ENCODE assay signal across 11 cellular contexts in genomic region chr4:117868201-117868600, GRCh38.
"Had no signal": no experiment of that assay in that cellular context is flagged by ENCODE, and none has a peak within 500 bp of the region (broad histone marks: within the 10 kb centered on the region; RNA-seq: fewer than 3 reads in every experiment).

No MANE protein-coding gene starts in this region.

- H2AFZ ChIP-seq: GM23248, GM23338 had no signal

- H3K4me1 ChIP-seq: HAP-1 had no signal

- H3K4me2 ChIP-seq: GM23338 had no signal

- FAIRE-seq: H1, H54 had no signal

- H3K4me3 Mint-ChIP-seq: GM23338, H9, HFFc6 had no signal

- H3K27ac ChIP-seq: GM23248 had no signal

- H3K4me3 ChIP-seq: GM23248, GM23338, HAP-1 had no signal

- ATAC-seq: GM23338, HCT116 had no signal

- H3K9me3 Mint-ChIP-seq: GM23338, H9 had no signal

- DNase-seq: GM23248, GOT3, H7, H9, HCEC 1CT, HFFc6 had no signal

- H3K36me3 ChIP-seq: HAP-1 had no signal

- H3K27ac Mint-ChIP-seq: GM23338, H9, HFFc6 had no signal

- H3K9ac ChIP-seq: GM23248 had no signal

- H3K9me3 ChIP-seq: HAP-1 had no signal
